Comparison of ENCODE assay signal across 9 cellular contexts in genomic region chr12:50985322-50985721, GRCh38. TPM values are rescaled to one million over a fixed set of nuclear protein-coding genes. Genes with fewer than 3 reads are reported as not detected.
DNase-seq lines count a peak whose midpoint lies in the region; FAIRE-seq and TF ChIP-seq lines count a peak whose summit lies in the region.
"Had no signal": no experiment of that assay in that cellular context is flagged by ENCODE, and none has a peak within 500 bp of the region (broad histone marks: within the 10 kb centered on the region; RNA-seq: fewer than 3 reads in every experiment).

No MANE protein-coding gene starts in this region.

- no peak for DNase-seq in activated naive CD4-positive, alpha-beta T cell treated with Interleukin-2 at 50 U/mL for 16 hours
- DNase-seq in epithelial cell of esophagus (ENCODE audit: low read depth) (peak; percentile 76), mucosa of gallbladder (ENCODE audit: low spot score) (peak; percentile 45), uterus (peak in 1 of 2 donors; percentile 23), NCI-H2081 (lab: John Stamatoyannopoulos, UW) (no peak), D721Med (ENCODE audit: insufficient read length, low spot score) (no peak), H4 (ENCODE audit: low spot score) (no peak)

- intact Hi-C loops in uterus (cut with DNase I; ENCODE audit: low total_unique reads) = no loop called here

- peak overlapping the region; percentile 60 to 81 for H3K27ac ChIP-seq in uterus
- H3K27ac ChIP-seq: KMS-11 had no signal

- no peak for TF ChIP-seq CTCF in epithelial cell of esophagus (IDR thresholded peaks at IDR 0.05; ENCODE audit: insufficient read depth, low read depth, low read length, missing control alignments)
- no peak for TF ChIP-seq CTCF in uterus (IDR thresholded peaks at IDR 0.05)
- TF ChIP-seq CTCF in D721Med (IDR thresholded peaks at IDR 0.05; ENCODE audit: insufficient read depth, missing control alignments) = no peak

- H3K36me3 Mint-ChIP-seq in activated naive CD4-positive, alpha-beta T cell treated with anti-CD3 and anti-CD28 coated beads, Interleukin-2, amount 50 U/mL, for 24 hours = peaks cover 10% of the 10 kb centered on the region

- FAIRE-seq in D721Med (lab: Jason Lieb, UNC) = no peak

- H3K4me1 ChIP-seq in uterus = no peaks in the 10 kb centered on the region

- no peak for TF ChIP-seq POLR2A in uterus (IDR thresholded peaks at IDR 0.05)

- no peak overlapping the region for H3K4me3 ChIP-seq in epithelial cell of esophagus (ENCODE audit: low read length)
- H3K4me3 ChIP-seq in uterus = no peak overlapping the region

- H3K36me3 ChIP-seq in uterus = no peaks in the 10 kb centered on the region

- H3K27me3 ChIP-seq in uterus = no peaks in the 10 kb centered on the region

- H3K4me1 Mint-ChIP-seq in activated naive CD4-positive, alpha-beta T cell treated with anti-CD3 and anti-CD28 coated beads, Interleukin-2, amount 50 U/mL, for 24 hours = peaks cover 44% of the 10 kb centered on the region

- H3K4me3 Mint-ChIP-seq in activated naive CD4-positive, alpha-beta T cell treated with anti-CD3 and anti-CD28 coated beads, Interleukin-2, amount 50 U/mL, for 24 hours = peak overlapping the region; percentile 63

- H3K9me3 ChIP-seq in uterus = no peaks in the 10 kb centered on the region

- no peaks in the 10 kb centered on the region for H3K27me3 Mint-ChIP-seq in activated naive CD4-positive, alpha-beta T cell treated with anti-CD3 and anti-CD28 coated beads, Interleukin-2, amount 50 U/mL, for 24 hours

- peak overlapping the region; percentile 97 for H3K27ac Mint-ChIP-seq in activated naive CD4-positive, alpha-beta T cell treated with anti-CD3 and anti-CD28 coated beads, Interleukin-2, amount 50 U/mL, for 24 hours

- no peaks in the 10 kb centered on the region for H3K9me3 Mint-ChIP-seq in activated naive CD4-positive, alpha-beta T cell treated with anti-CD3 and anti-CD28 coated beads, Interleukin-2, amount 50 U/mL, for 24 hours

RNA-seq across cellular contexts. Expression of gene HIGD1C, which starts 33.0 kb away (rescaled TPM):
- total RNA-seq in mucosa of gallbladder (not detected), uterus (not detected)
- not detected in 2 replicates for total RNA-seq in H4 (2014; rRNA removed; shearing (Covaris generic))

RNA-seq across cellular contexts. Expression of gene SLC11A2, which starts 40.9 kb away (rescaled TPM):
- total RNA-seq in mucosa of gallbladder = 56.1 TPM
- 10 to 100 TPM; 22.9 to 71.0 (median 61.4) TPM for total RNA-seq in uterus
- 19.9 and 21.5 TPM in 2 replicates for total RNA-seq in H4 (2014; rRNA removed; shearing (Covaris generic))

Comparison
In these comparisons a context has a peak if more than half of its experiments do, and no peak if none do; other contexts are left out.
1. DNase-seq: peak in epithelial cell of esophagus (single experiment) and mucosa of gallbladder (single experiment); none in activated naive CD4-positive, alpha-beta T cell treated with Interleukin-2 at 50 U/mL for 16 hours (single experiment), NCI-H2081 (0 of 2), D721Med (single experiment) and H4 (single experiment).